ENCODE assay signal across 21 cellular contexts in genomic region chr11:1656061-1656441, GRCh38. TPM values are rescaled to one million over a fixed set of nuclear protein-coding genes. Genes with fewer than 3 reads are reported as not detected.
"Had no signal": no experiment of that assay in that cellular context is flagged by ENCODE, and none has a peak within 500 bp of the region (broad histone marks: within the 10 kb centered on the region; RNA-seq: fewer than 3 reads in every experiment).

No MANE protein-coding gene starts in this region.

- H3K4me1 ChIP-seq: gastrocnemius medialis, uterus had no signal

- H3K4me1 Mint-ChIP-seq: WTC11 had no signal

- ATAC-seq: effector memory CD8-positive, alpha-beta T cell; gastrocnemius medialis; heart left ventricle; left colon; naive thymus-derived CD4-positive, alpha-beta T cell; WTC11 had no signal

- H3K4me3 ChIP-seq: gastrocnemius medialis, heart left ventricle, lung, skin epidermis, uterus had no signal

- H3K36me3 Mint-ChIP-seq: naive thymus-derived CD4-positive, alpha-beta T cell; WTC11 had no signal

- H3K9me3 ChIP-seq: gastrocnemius medialis, heart left ventricle, neutrophil, uterus had no signal

- H3K27me3 ChIP-seq: gastrocnemius medialis, uterus had no signal

- DNase-seq: activated CD4-positive, alpha-beta T cell treated with anti-CD3 and anti-CD28 coated beads for 48 hours; effector memory CD8-positive, alpha-beta T cell; gastrocnemius medialis; heart left ventricle; left colon; retina; T-helper 2 cell had no signal

- H3K4me3 Mint-ChIP-seq: activated T-helper 1 cell treated with anti-CD3 and anti-CD28 coated beads, Interleukin-12 subunit alpha, Interleukin-12 subunit beta, Interleukin-2, Interleukin-4 antibody, amounts not matched to agents 30 ng/mL and 10 ng/mL and 1 ng/mL, durations not matched to agents 14 hours and 24 hours and 36 hours; dendritic cell treated with granulocyte-macrophage colony-stimulating factor and Interleukin-4, amounts not matched to agents 40 ng/mL and 50 ng/mL, for 4 days; effector memory CD8-positive, alpha-beta T cell; naive thymus-derived CD4-positive, alpha-beta T cell; stimulated activated naive CD8-positive, alpha-beta T cell treated with anti-CD3 and anti-CD28 coated beads, Interleukin-15, Interleukin-2, amounts not matched to agents 100 ng/mL and 50 ng/mL, for 24 hours; WTC11 had no signal

- H3K36me3 ChIP-seq: gastrocnemius medialis, heart left ventricle, neutrophil, uterus had no signal

- H3K9me3 Mint-ChIP-seq: activated T-helper 1 cell treated with anti-CD3 and anti-CD28 coated beads, Interleukin-12 subunit alpha, Interleukin-12 subunit beta, Interleukin-2, Interleukin-4 antibody, amounts not matched to agents 30 ng/mL and 10 ng/mL and 1 ng/mL, durations not matched to agents 14 hours and 24 hours and 36 hours; dendritic cell treated with granulocyte-macrophage colony-stimulating factor and Interleukin-4, amounts not matched to agents 40 ng/mL and 50 ng/mL, for 4 days; effector memory CD8-positive, alpha-beta T cell; stimulated activated naive CD8-positive, alpha-beta T cell treated with anti-CD3 and anti-CD28 coated beads, Interleukin-15, Interleukin-2, amounts not matched to agents 100 ng/mL and 50 ng/mL, for 24 hours; WTC11 had no signal

- H3K27ac ChIP-seq: gastrocnemius medialis, heart left ventricle, neutrophil, skin epidermis, uterus had no signal

- H3K27ac Mint-ChIP-seq: activated T-helper 1 cell treated with anti-CD3 and anti-CD28 coated beads, Interleukin-12 subunit alpha, Interleukin-12 subunit beta, Interleukin-2, Interleukin-4 antibody, amounts not matched to agents 30 ng/mL and 10 ng/mL and 1 ng/mL, durations not matched to agents 14 hours and 24 hours and 36 hours; dendritic cell treated with granulocyte-macrophage colony-stimulating factor and Interleukin-4, amounts not matched to agents 40 ng/mL and 50 ng/mL, for 4 days; effector memory CD8-positive, alpha-beta T cell; naive thymus-derived CD4-positive, alpha-beta T cell; stimulated activated naive CD8-positive, alpha-beta T cell treated with anti-CD3 and anti-CD28 coated beads, Interleukin-15, Interleukin-2, amounts not matched to agents 100 ng/mL and 50 ng/mL, for 24 hours; WTC11 had no signal

RNA-seq across cellular contexts. Expression of gene KRTAP5-5, which starts 26.5 kb away (rescaled TPM):
- total RNA-seq: activated CD8-positive, alpha-beta memory T cell treated with anti-CD3 and anti-CD28 coated beads for 36 hours; activated T-helper 1 cell treated with anti-CD3 and anti-CD28 coated beads, Interleukin-12 subunit alpha, Interleukin-12 subunit beta, Interleukin-2, Interleukin-4 antibody, amounts not matched to agents 30 ng/mL and 10 ng/mL and 1 ng/mL, durations not matched to agents 14 hours and 24 hours and 36 hours; aorta; epithelial cell of proximal tubule; gastrocnemius medialis; heart left ventricle; lung; mononuclear cell; naive thymus-derived CD4-positive, alpha-beta T cell; temporal lobe; uterus; WTC11 had no signal
- polyA plus RNA-seq: aorta; heart left ventricle; lung; naive thymus-derived CD4-positive, alpha-beta T cell had no signal

RNA-seq across cellular contexts. Expression of gene KRTAP5-4, which starts 34.1 kb away (rescaled TPM):
- total RNA-seq: activated CD8-positive, alpha-beta memory T cell treated with anti-CD3 and anti-CD28 coated beads for 36 hours; activated T-helper 1 cell treated with anti-CD3 and anti-CD28 coated beads, Interleukin-12 subunit alpha, Interleukin-12 subunit beta, Interleukin-2, Interleukin-4 antibody, amounts not matched to agents 30 ng/mL and 10 ng/mL and 1 ng/mL, durations not matched to agents 14 hours and 24 hours and 36 hours; aorta; epithelial cell of proximal tubule; gastrocnemius medialis; heart left ventricle; left colon; lung; mononuclear cell; naive thymus-derived CD4-positive, alpha-beta T cell; uterus; WTC11 had no signal
- polyA plus RNA-seq: aorta; heart left ventricle; lung; naive thymus-derived CD4-positive, alpha-beta T cell had no signal

RNA-seq across cellular contexts. Expression of gene KRTAP5-6, which starts 40.9 kb away (rescaled TPM):
- total RNA-seq: activated CD8-positive, alpha-beta memory T cell treated with anti-CD3 and anti-CD28 coated beads for 36 hours; activated T-helper 1 cell treated with anti-CD3 and anti-CD28 coated beads, Interleukin-12 subunit alpha, Interleukin-12 subunit beta, Interleukin-2, Interleukin-4 antibody, amounts not matched to agents 30 ng/mL and 10 ng/mL and 1 ng/mL, durations not matched to agents 14 hours and 24 hours and 36 hours; aorta; epithelial cell of proximal tubule; gastrocnemius medialis; heart left ventricle; left colon; lung; mononuclear cell; naive thymus-derived CD4-positive, alpha-beta T cell; temporal lobe; uterus had no signal
- polyA plus RNA-seq: aorta; heart left ventricle; lung; naive thymus-derived CD4-positive, alpha-beta T cell had no signal

RNA-seq across cellular contexts. Expression of gene KRTAP5-3, which starts 47.8 kb away (rescaled TPM):
- total RNA-seq: activated CD8-positive, alpha-beta memory T cell treated with anti-CD3 and anti-CD28 coated beads for 36 hours; activated T-helper 1 cell treated with anti-CD3 and anti-CD28 coated beads, Interleukin-12 subunit alpha, Interleukin-12 subunit beta, Interleukin-2, Interleukin-4 antibody, amounts not matched to agents 30 ng/mL and 10 ng/mL and 1 ng/mL, durations not matched to agents 14 hours and 24 hours and 36 hours; aorta; epithelial cell of proximal tubule; gastrocnemius medialis; heart left ventricle; left colon; lung; mononuclear cell; naive thymus-derived CD4-positive, alpha-beta T cell; temporal lobe; uterus; WTC11 had no signal
- polyA plus RNA-seq: aorta; heart left ventricle; lung; naive thymus-derived CD4-positive, alpha-beta T cell had no signal

RNA-seq across cellular contexts. Expression of gene KRTAP5-2, which starts 58.0 kb away (rescaled TPM):
- total RNA-seq: activated CD8-positive, alpha-beta memory T cell treated with anti-CD3 and anti-CD28 coated beads for 36 hours; activated T-helper 1 cell treated with anti-CD3 and anti-CD28 coated beads, Interleukin-12 subunit alpha, Interleukin-12 subunit beta, Interleukin-2, Interleukin-4 antibody, amounts not matched to agents 30 ng/mL and 10 ng/mL and 1 ng/mL, durations not matched to agents 14 hours and 24 hours and 36 hours; aorta; epithelial cell of proximal tubule; gastrocnemius medialis; heart left ventricle; left colon; lung; mononuclear cell; naive thymus-derived CD4-positive, alpha-beta T cell; temporal lobe; uterus; WTC11 had no signal
- polyA plus RNA-seq: aorta; heart left ventricle; naive thymus-derived CD4-positive, alpha-beta T cell had no signal
